ENCODE assay signal across 9 cellular contexts in the genomic region with DNA sequence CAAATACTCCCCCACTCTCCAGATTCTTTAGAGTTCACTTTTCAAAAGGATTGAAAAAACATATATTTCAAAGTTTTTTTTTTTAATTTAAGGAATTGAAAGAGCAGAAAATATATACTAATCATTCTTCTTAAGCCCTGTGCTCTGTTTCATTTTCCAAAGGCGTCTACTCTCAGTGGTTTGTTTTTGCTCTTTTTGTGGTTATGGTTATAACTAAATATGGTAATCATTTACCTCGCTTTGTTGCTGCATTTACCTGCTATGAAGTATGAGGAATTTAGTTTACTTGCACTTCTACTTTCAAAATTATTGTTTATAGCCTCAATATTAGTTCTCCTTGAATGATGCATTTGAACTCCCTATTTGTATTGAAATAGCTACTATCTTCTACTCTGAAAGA. TPM values are rescaled to one million over a fixed set of nuclear protein-coding genes. Genes with fewer than 3 reads are reported as not detected.
DNase-seq lines count a peak whose midpoint lies in the region; ATAC-seq and TF ChIP-seq lines count a peak whose summit lies in the region.
"Had no signal": no experiment of that assay in that cellular context is flagged by ENCODE, and none has a peak within 500 bp of the region (broad histone marks: within the 10 kb centered on the region; RNA-seq: fewer than 3 reads in every experiment).

No MANE protein-coding gene starts in this region.

- H3K36me3 ChIP-seq in gastrocnemius medialis = no peaks in the 10 kb centered on the region
- H3K36me3 ChIP-seq: tibial nerve had no signal

- H3K36me3 Mint-ChIP-seq in activated T-cell treated with anti-CD3 and anti-CD28 coated beads, Interleukin-2, amount 50 U/mL, for 72 hours (ENCODE audit: insufficient read depth in 2 of 2) = peaks cover 1 to 2% of the 10 kb centered on the region in 2 donors
- H3K36me3 Mint-ChIP-seq in stimulated activated naive CD8-positive, alpha-beta T cell treated with anti-CD3 and anti-CD28 coated beads, Interleukin-15, Interleukin-2, amounts not matched to agents 100 ng/mL and 50 ng/mL, for 24 hours (ENCODE audit: low read depth) = no peaks in the 10 kb centered on the region

- no peak overlapping the region for H3K27ac ChIP-seq in gastrocnemius medialis
- H3K27ac ChIP-seq: tibial nerve had no signal

- no peak overlapping the region for H3K27ac Mint-ChIP-seq in activated T-cell treated with anti-CD3 and anti-CD28 coated beads, Interleukin-2, amount 50 U/mL, for 72 hours
- no peak overlapping the region for H3K27ac Mint-ChIP-seq in stimulated activated naive CD8-positive, alpha-beta T cell treated with anti-CD3 and anti-CD28 coated beads, Interleukin-15, Interleukin-2, amounts not matched to agents 100 ng/mL and 50 ng/mL, for 24 hours

- intact Hi-C loops in gastrocnemius medialis (cut with DNase I; ENCODE audit: low total_unique reads) = no loop called here

- no peaks in the 10 kb centered on the region for H3K9me3 ChIP-seq in gastrocnemius medialis
- H3K9me3 ChIP-seq: tibial nerve had no signal

- no peak overlapping the region for H3K4me3 ChIP-seq in gastrocnemius medialis
- H3K4me3 ChIP-seq: tibial nerve had no signal

- H3K4me1 Mint-ChIP-seq in activated T-cell treated with anti-CD3 and anti-CD28 coated beads, Interleukin-2, amount 50 U/mL, for 72 hours (ENCODE audit: low read depth) = peaks cover 13% of the 10 kb centered on the region
- peaks cover 16% of the 10 kb centered on the region for H3K4me1 Mint-ChIP-seq in stimulated activated naive CD8-positive, alpha-beta T cell treated with anti-CD3 and anti-CD28 coated beads, Interleukin-15, Interleukin-2, amounts not matched to agents 100 ng/mL and 50 ng/mL, for 24 hours (ENCODE audit: low read depth)

- H3K4me1 ChIP-seq in gastrocnemius medialis = no peaks in the 10 kb centered on the region
- H3K4me1 ChIP-seq: tibial nerve had no signal

- H3K4me3 Mint-ChIP-seq in activated T-cell treated with anti-CD3 and anti-CD28 coated beads, Interleukin-2, amount 50 U/mL, for 72 hours = peak overlapping the region in 1 of 2 donors; percentile 51
- H3K4me3 Mint-ChIP-seq in stimulated activated naive CD8-positive, alpha-beta T cell treated with anti-CD3 and anti-CD28 coated beads, Interleukin-15, Interleukin-2, amounts not matched to agents 100 ng/mL and 50 ng/mL, for 24 hours = peak overlapping the region; percentile 19

- H3K27me3 Mint-ChIP-seq in activated T-cell treated with anti-CD3 and anti-CD28 coated beads, Interleukin-2, amount 50 U/mL, for 72 hours (ENCODE audit: low read depth) = peaks cover 14% of the 10 kb centered on the region
- peaks cover 4% of the 10 kb centered on the region for H3K27me3 Mint-ChIP-seq in stimulated activated naive CD8-positive, alpha-beta T cell treated with anti-CD3 and anti-CD28 coated beads, Interleukin-15, Interleukin-2, amounts not matched to agents 100 ng/mL and 50 ng/mL, for 24 hours

- no peak for DNase-seq in activated T-cell treated with anti-CD3 and anti-CD28 coated beads, Interleukin-2, amount 50 U/mL, for 72 hours
- DNase-seq in activated T-cell treated with anti-CD3 and anti-CD28 coated beads, Interleukin-2, amount 50 U/mL, for 1 hour = no peak
- DNase-seq in gastrocnemius medialis = no peak
- no peak for DNase-seq in stimulated activated CD4-positive, alpha-beta T cell treated with anti-CD3 and anti-CD28 coated beads, Interleukin-2, amount 100 ng/mL, for 24 hours
- no peak for DNase-seq in pons (ENCODE audit: low spot score)

- H3K27me3 ChIP-seq in gastrocnemius medialis = no peaks in the 10 kb centered on the region
- H3K27me3 ChIP-seq: tibial nerve had no signal

- peaks cover 4 to 6% of the 10 kb centered on the region in 2 donors for H3K9me3 Mint-ChIP-seq in activated T-cell treated with anti-CD3 and anti-CD28 coated beads, Interleukin-2, amount 50 U/mL, for 72 hours
- peaks cover 10% of the 10 kb centered on the region for H3K9me3 Mint-ChIP-seq in stimulated activated naive CD8-positive, alpha-beta T cell treated with anti-CD3 and anti-CD28 coated beads, Interleukin-15, Interleukin-2, amounts not matched to agents 100 ng/mL and 50 ng/mL, for 24 hours

- TF ChIP-seq POLR2A in gastrocnemius medialis (IDR thresholded peaks at IDR 0.05) = no peak

- in situ Hi-C loops in gastrocnemius medialis (cut with MboI; ENCODE audit: low sequenced_read_pairs in 4 of 4) = no loop called here

- peak; percentile 71 to 81 for ATAC-seq in activated T-cell treated with anti-CD3 and anti-CD28 coated beads, Interleukin-2, amount 50 U/mL, for 72 hours (replicated peaks in 1 of 2)
- peak; percentile 96 for ATAC-seq in HG02588 (IDR thresholded peaks at IDR 0.05; ENCODE audit: unreplicated experiment)
- peak; percentile 92 for ATAC-seq in HG03460 (IDR thresholded peaks at IDR 0.05; ENCODE audit: unreplicated experiment)
- no peak for ATAC-seq in gastrocnemius medialis

- TF ChIP-seq CTCF in gastrocnemius medialis (IDR thresholded peaks at IDR 0.05 in 4 of 5, conservative IDR thresholded peaks at IDR 0.05 in 1 of 5) = no peak

RNA-seq across cellular contexts. Expression of gene LRRK2, which starts 55.9 kb away (rescaled TPM):
- not detected for total RNA-seq in activated T-cell treated with anti-CD3 and anti-CD28 coated beads, Interleukin-2, amount 50 U/mL, for 72 hours
- 10 to 100 TPM in 1 of 4 donors, 1 to 10 TPM in 3; 4.5 to 10.7 (median 6.2) TPM for total RNA-seq in gastrocnemius medialis

Comparison
In these comparisons a context has a peak if more than half of its experiments do, and no peak if none do; other contexts are left out.
1. ATAC-seq: peak in activated T-cell treated with anti-CD3 and anti-CD28 coated beads, Interleukin-2, amount 50 U/mL, for 72 hours (2 of 2), HG02588 (single experiment) and HG03460 (single experiment); none in gastrocnemius medialis (0 of 2).
2. RNA of gene LRRK2, which starts 55.9 kb away (total RNA-seq): 4.5 to 10.7 TPM in gastrocnemius medialis; not detected in activated T-cell treated with anti-CD3 and anti-CD28 coated beads, Interleukin-2, amount 50 U/mL, for 72 hours; every median in the first group is over 4 times any median in the second.